ENCODE assay signal across 12 cellular contexts in genomic region chr17:17716837-17717523, GRCh38. TPM values are rescaled to one million over a fixed set of nuclear protein-coding genes. Genes with fewer than 3 reads are reported as not detected.
A peak's percentile ranks its signal among the peaks of the same experiment; 100 is the strongest.
DNase-seq lines count a peak whose midpoint lies in the region; ATAC-seq and TF ChIP-seq lines count a peak whose summit lies in the region.
"Had no signal": no experiment of that assay in that cellular context is flagged by ENCODE, and none has a peak within 500 bp of the region (broad histone marks: within the 10 kb centered on the region; RNA-seq: fewer than 3 reads in every experiment).

No MANE protein-coding gene starts in this region.

- peak; percentile 20 for ATAC-seq in Panc1
- ATAC-seq in right lobe of liver: peak; percentile 78 to 92 (median 89)
- no peak for ATAC-seq in stimulated activated naive B cell treated with anti-CD40 and anti-IgM and Interleukin-4, amounts not matched to agents 10 μg/mL and 1 μg/mL and 100 μg/mL, for 72 hours (replicated peaks)
- ATAC-seq in GM21737 (IDR thresholded peaks at IDR 0.05; ENCODE audit: unreplicated experiment): no peak

- H3K36me3 Mint-ChIP-seq in stimulated activated naive B cell treated with anti-CD40 and anti-IgM and Interleukin-4, amounts not matched to agents 10 μg/mL and 1 μg/mL and 100 μg/mL, for 72 hours: peaks cover 10 to 38% of the 10 kb centered on the region in 2 donors

- TF ChIP-seq CTCF in HEK293 (tag by site-specific recombination; IDR thresholded peaks at IDR 0.05): no peak
- no peak for TF ChIP-seq CTCF in Panc1 (IDR thresholded peaks at IDR 0.05)
- TF ChIP-seq CTCF in right lobe of liver (IDR thresholded peaks at IDR 0.05): no peak

- no peak overlapping the region for H3K27ac ChIP-seq in HEK293 (ENCODE audit: extremely low read depth, low read depth, low read length)
- H3K27ac ChIP-seq in Panc1 (ENCODE audit: low read length): peak overlapping the region; percentile 48
- H3K27ac ChIP-seq in right lobe of liver: no peak overlapping the region

- H3K4me1 ChIP-seq in HEK293 (ENCODE audit: control insufficient read depth, insufficient read depth, low read length) (peaks cover 16% of the 10 kb centered on the region), Panc1 (ENCODE audit: control insufficient read depth, insufficient read depth, low read length) (peaks cover 83% of the 10 kb centered on the region), right lobe of liver (peaks cover 0 to 11% (median 5%) of the 10 kb centered on the region in 4 donors)

- POLR2A ChIA-PET in HEK293 (lab: Yijun Ruan, JAX): interaction anchor here (0.5 kb wide), 1 partner anchor 124 kb away, joined by 3 read pairs; no protein-coding TSS in a partner anchor
- POLR2A ChIA-PET in Panc1 (lab: Charles Lee): no interaction called here

- H3K9me3 ChIP-seq in HEK293 (ENCODE audit: control insufficient read depth, insufficient read depth, low read depth, low read length) (no peaks in the 10 kb centered on the region), Panc1 (ENCODE audit: control insufficient read depth, insufficient read depth, low read depth, low read length) (no peaks in the 10 kb centered on the region), right lobe of liver (no peaks in the 10 kb centered on the region)

- H3K36me3 ChIP-seq in HEK293 (ENCODE audit: control insufficient read depth in 2 of 2, insufficient read depth in 1 of 2, low read length in 2 of 2): peaks cover 0 to 3% of the 10 kb centered on the region in 2 experiments; a peak in 2 of 3 replicates
- no peaks in the 10 kb centered on the region for H3K36me3 ChIP-seq in Panc1 (ENCODE audit: control insufficient read depth, insufficient read depth, low read length)
- no peaks in the 10 kb centered on the region for H3K36me3 ChIP-seq in right lobe of liver

- H3K27me3 ChIP-seq in Panc1 (ENCODE audit: control insufficient read depth, insufficient read depth, low read length): no peaks in the 10 kb centered on the region
- H3K27me3 ChIP-seq in right lobe of liver: no peaks in the 10 kb centered on the region

- H3K4me3 Mint-ChIP-seq in stimulated activated naive B cell treated with anti-CD40 and anti-IgM and Interleukin-4, amounts not matched to agents 10 μg/mL and 1 μg/mL and 100 μg/mL, for 72 hours: no peak overlapping the region

- WGBS in right lobe of liver (ENCODE audit: insufficient coverage, low coverage, low lambda C conversion rate, missing lambda C conversion rate): 32% methylated on average over 3 of the region's 7 CpGs

- no peak overlapping the region for H3K4me3 ChIP-seq in HEK293 (ENCODE audit: low read depth, low read length)
- no peak overlapping the region for H3K4me3 ChIP-seq in Panc1 (ENCODE audit: low read depth in 2 of 2, low read length in 2 of 2)
- H3K4me3 ChIP-seq in right lobe of liver: no peak overlapping the region

- in situ Hi-C loops in Panc1 (cut with HindIII; ENCODE audit: low pct_unique_long_range_greater_than_20kb, low sequenced_read_pairs): no loop called here

- BruUV-seq in Panc1 (replicated peaks; lab: Mats Ljungman, UMichigan): no TSS peak

- H3K4me1 Mint-ChIP-seq in stimulated activated naive B cell treated with anti-CD40 and anti-IgM and Interleukin-4, amounts not matched to agents 10 μg/mL and 1 μg/mL and 100 μg/mL, for 72 hours: peaks cover 41 to 51% of the 10 kb centered on the region in 2 donors

- intact Hi-C loops in Panc1 (cut with micrococcal nuclease; ENCODE audit: unreplicated experiment) (no loop called here), right lobe of liver (cut with DNase I) (no loop called here)

- CTCF ChIA-PET in HEK293 (lab: Yijun Ruan, JAX): interaction anchor here (0.6 kb wide), 1 partner anchor 9 kb away, joined by 4 read pairs; no protein-coding TSS in a partner anchor
- CTCF ChIA-PET in Panc1 (lab: Charles Lee): no interaction called here

- no peak for TF ChIP-seq POLR2A in right lobe of liver (IDR thresholded peaks at IDR 0.05)

- peak overlapping the region; percentile 48 for H3K27ac Mint-ChIP-seq in stimulated activated naive B cell treated with anti-CD40 and anti-IgM and Interleukin-4, amounts not matched to agents 10 μg/mL and 1 μg/mL and 100 μg/mL, for 72 hours

- DNase-seq in Panc1 (ENCODE audit: low read depth, low spot score) (no peak), right lobe of liver (peak in 1 of 3 donors; percentile 79), hippocampal formation (lab: John Stamatoyannopoulos, UW) (no peak), OCI-M2 (lab: John Stamatoyannopoulos, UW; ENCODE audit: unreplicated experiment) (no peak)
- DNase-seq in stimulated activated naive B cell treated with anti-CD40 and anti-IgM and Interleukin-4, amounts not matched to agents 10 μg/mL and 1 μg/mL and 100 μg/mL, for 72 hours: no peak
- DNase-seq: CD8-positive, alpha-beta memory T cell; DMS 273 treated with DMSO at 0.1 percent for 48 hours; NCI-H146; NCI-H226; NCI-H526 had no signal

- H3K9me3 Mint-ChIP-seq in stimulated activated naive B cell treated with anti-CD40 and anti-IgM and Interleukin-4, amounts not matched to agents 10 μg/mL and 1 μg/mL and 100 μg/mL, for 72 hours: no peaks in the 10 kb centered on the region
- H3K9me3 Mint-ChIP-seq: CD8-positive, alpha-beta memory T cell had no signal

- peaks cover 10 to 12% of the 10 kb centered on the region in 2 donors for H3K27me3 Mint-ChIP-seq in stimulated activated naive B cell treated with anti-CD40 and anti-IgM and Interleukin-4, amounts not matched to agents 10 μg/mL and 1 μg/mL and 100 μg/mL, for 72 hours

TF ChIP-seq in HEK293, 187 proteins besides CTCF, POLR2A, EP300 and RAD21:
- 0 out of 2 replicates have a peak, but pooled peaks have one; percentile 41 for TF ChIP-seq GLIS2 (tag by site-specific recombination; IDR thresholded peaks at IDR 0.05)
- no peak for TF ChIP-seq ZNF521 (tag by site-specific recombination; IDR thresholded peaks at IDR 0.05)
- TF ChIP-seq GFI1B (tag by site-specific recombination; IDR thresholded peaks at IDR 0.05): no peak
- no peak for TF ChIP-seq ZNF677 (tag by site-specific recombination; IDR thresholded peaks at IDR 0.05)
- no peak for TF ChIP-seq ZNF214 (tag by site-specific recombination; IDR thresholded peaks at IDR 0.05; ENCODE audit: borderline replicate concordance)
- no peak for TF ChIP-seq ZNF112 (tag by site-specific recombination; IDR thresholded peaks at IDR 0.05)

RNA-seq across cellular contexts. Expression of gene RAI1, which starts 35.7 kb away (rescaled TPM):
- total RNA-seq in Panc1 (2021; ENCODE audit: unreplicated experiment): 51.0 TPM
- 39.2 TPM for polyA plus RNA-seq in Panc1 (2012; ENCODE audit: insufficient read length)
- total RNA-seq in right lobe of liver: 10 to 100 TPM in 2 of 6 experiments, 1 to 10 TPM in 4; 6.1 to 14.5 (median 8.4) TPM

Comparison
In these comparisons a context has a peak if more than half of its experiments do, and no peak if none do; other contexts are left out.
1. ATAC-seq: peak in Panc1 (single experiment) and right lobe of liver (4 of 4); none in stimulated activated naive B cell treated with anti-CD40 and anti-IgM and Interleukin-4, amounts not matched to agents 10 μg/mL and 1 μg/mL and 100 μg/mL, for 72 hours (0 of 2) and GM21737 (single experiment).